11 cellular contexts compared by ENCODE assay signal in genomic region chrX:129981207-129981553, GRCh38. TPM values are rescaled to one million over a fixed set of nuclear protein-coding genes. Genes with fewer than 3 reads are reported as not detected.
DNase-seq lines count a peak whose midpoint lies in the region; ATAC-seq and TF ChIP-seq lines count a peak whose summit lies in the region.
"Had no signal": no experiment of that assay in that cellular context is flagged by ENCODE, and none has a peak within 500 bp of the region (broad histone marks: within the 10 kb centered on the region; RNA-seq: fewer than 3 reads in every experiment).

No MANE protein-coding gene starts in this region.

- ATAC-seq in CD4-positive, CD25-positive, alpha-beta regulatory T cell (ENCODE audit: low read depth in 2 of 2): no peak

- no peaks in the 10 kb centered on the region for H3K9me3 Mint-ChIP-seq in CD4-positive, CD25-positive, alpha-beta regulatory T cell
- no peaks in the 10 kb centered on the region for H3K9me3 Mint-ChIP-seq in neural progenitor cell
- H3K9me3 Mint-ChIP-seq: central memory CD8-positive, alpha-beta T cell had no signal

- no peaks in the 10 kb centered on the region for H3K36me3 Mint-ChIP-seq in CD4-positive, CD25-positive, alpha-beta regulatory T cell
- peaks cover 6% of the 10 kb centered on the region for H3K36me3 Mint-ChIP-seq in neural progenitor cell

- H3K9ac ChIP-seq in HUES64 (ENCODE audit: low read depth, low read length) (no peak overlapping the region), neural progenitor cell (no peak overlapping the region)

- H3F3A ChIP-seq in neural progenitor cell (ENCODE audit: low read depth): peaks cover 26% of the 10 kb centered on the region

- H3K4me1 ChIP-seq in CD4-positive, CD25-positive, alpha-beta regulatory T cell (ENCODE audit: control insufficient read depth, insufficient read depth, low read length, poor library complexity, severe bottlenecking): peaks cover 12% of the 10 kb centered on the region
- H3K4me1 ChIP-seq in HUES64 (ENCODE audit: insufficient read depth, low read length): no peaks in the 10 kb centered on the region
- H3K4me1 ChIP-seq in effector memory CD4-positive, alpha-beta T cell (ENCODE audit: control insufficient read depth, insufficient read depth, low read length, poor library complexity, severe bottlenecking): peaks cover 2% of the 10 kb centered on the region
- H3K4me1 ChIP-seq in neural progenitor cell: no peaks in the 10 kb centered on the region
- H3K4me1 ChIP-seq: left lung had no signal

- no peaks in the 10 kb centered on the region for H3K36me3 ChIP-seq in CD4-positive, CD25-positive, alpha-beta regulatory T cell (ENCODE audit: control insufficient read depth, insufficient read depth, low read length)
- H3K36me3 ChIP-seq in HUES64 (ENCODE audit: insufficient read depth, low read length) (no peaks in the 10 kb centered on the region), neural progenitor cell (no peaks in the 10 kb centered on the region)
- H3K36me3 ChIP-seq in effector memory CD4-positive, alpha-beta T cell (ENCODE audit: control insufficient read depth, insufficient read depth, low read length): no peaks in the 10 kb centered on the region
- H3K36me3 ChIP-seq: left lung had no signal

- no peaks in the 10 kb centered on the region for H3K9me3 ChIP-seq in CD4-positive, CD25-positive, alpha-beta regulatory T cell (ENCODE audit: control insufficient read depth in 2 of 2, low read length in 2 of 2)
- H3K9me3 ChIP-seq in HUES64 (ENCODE audit: insufficient read depth, low read depth, low read length): no peaks in the 10 kb centered on the region
- no peaks in the 10 kb centered on the region for H3K9me3 ChIP-seq in effector memory CD4-positive, alpha-beta T cell (ENCODE audit: control insufficient read depth, low read length)
- H3K9me3 ChIP-seq in neural progenitor cell (ENCODE audit: low read depth): no peaks in the 10 kb centered on the region
- H3K9me3 ChIP-seq: left lung had no signal

- no peaks in the 10 kb centered on the region for H3K27me3 ChIP-seq in CD4-positive, CD25-positive, alpha-beta regulatory T cell (ENCODE audit: control insufficient read depth, insufficient read depth, low read length)
- H3K27me3 ChIP-seq in HUES64 (ENCODE audit: insufficient read depth, low read length): peaks cover 74% of the 10 kb centered on the region
- H3K27me3 ChIP-seq in effector memory CD4-positive, alpha-beta T cell (replicated peaks; ENCODE audit: control insufficient read depth, insufficient read depth, low read length, poor library complexity, severe bottlenecking): no peaks in the 10 kb centered on the region
- H3K27me3 ChIP-seq in neural progenitor cell: peaks cover 16% of the 10 kb centered on the region
- H3K27me3 ChIP-seq: left lung had no signal

- no peak overlapping the region for H2AFZ ChIP-seq in neural progenitor cell (replicated peaks)

- H4K20me1 ChIP-seq in neural progenitor cell (ENCODE audit: low read depth): peaks cover 20% of the 10 kb centered on the region

- H3K4me3 ChIP-seq in CD4-positive, CD25-positive, alpha-beta regulatory T cell (ENCODE audit: low read depth, low read length): peak overlapping the region; percentile 65
- peak overlapping the region; percentile 53 for H3K4me3 ChIP-seq in HUES64 (ENCODE audit: low read length)
- H3K4me3 ChIP-seq in effector memory CD4-positive, alpha-beta T cell (ENCODE audit: insufficient read depth, low read depth, low read length, poor library complexity, severe bottlenecking): peak overlapping the region; percentile 60
- H3K4me3 ChIP-seq in neural progenitor cell: no peak overlapping the region

- peak overlapping the region in 1 of 3 donors; percentile 7 for H3K27ac Mint-ChIP-seq in CD4-positive, CD25-positive, alpha-beta regulatory T cell
- H3K27ac Mint-ChIP-seq in neural progenitor cell: peak overlapping the region; percentile 79

- no peak overlapping the region for H3K4me3 Mint-ChIP-seq in CD4-positive, CD25-positive, alpha-beta regulatory T cell
- H3K4me3 Mint-ChIP-seq in neural progenitor cell: no peak overlapping the region
- H3K4me3 Mint-ChIP-seq: central memory CD8-positive, alpha-beta T cell had no signal

- no peak for DNase-seq in CD4-positive, CD25-positive, alpha-beta regulatory T cell
- no peak for DNase-seq in effector memory CD4-positive, alpha-beta T cell
- DNase-seq in neural progenitor cell (ENCODE audit: low spot score) (no peak), NCI-H446 treated with DMSO at 0.1 percent for 48 hours (lab: John Stamatoyannopoulos, UW) (no peak), NCI-H2081 treated with DMSO at 0.1 percent for 48 hours (lab: John Stamatoyannopoulos, UW) (no peak), GM03348 (ENCODE audit: low spot score) (no peak)
- DNase-seq in activated CD4-positive, alpha-beta T cell treated with anti-CD3 and anti-CD28 coated beads, Interleukin-2, amount 50 U/mL, for 4 hours: no peak

- 0% methylated on average over 3 of the region's 17 CpGs for WGBS in HUES64

- H3K4me1 Mint-ChIP-seq in CD4-positive, CD25-positive, alpha-beta regulatory T cell: peaks cover 0 to 31% (median 9%) of the 10 kb centered on the region in 4 donors
- peaks cover 20% of the 10 kb centered on the region for H3K4me1 Mint-ChIP-seq in neural progenitor cell

- peaks cover 23% of the 10 kb centered on the region for H3K27me3 Mint-ChIP-seq in CD4-positive, CD25-positive, alpha-beta regulatory T cell
- H3K27me3 Mint-ChIP-seq in neural progenitor cell (ENCODE audit: insufficient read depth, low read depth): peaks cover 9% of the 10 kb centered on the region
- H3K27me3 Mint-ChIP-seq: central memory CD8-positive, alpha-beta T cell had no signal

- H3K4me2 ChIP-seq in neural progenitor cell: peak overlapping the region; percentile 90

- no peak for TF ChIP-seq CTCF in neural progenitor cell (IDR thresholded peaks at IDR 0.05)

- H3K27ac ChIP-seq in CD4-positive, CD25-positive, alpha-beta regulatory T cell (ENCODE audit: insufficient read depth, low read length, poor library complexity, severe bottlenecking): no peak overlapping the region
- H3K27ac ChIP-seq in HUES64 (ENCODE audit: low read depth, low read length) (no peak overlapping the region), neural progenitor cell (no peak overlapping the region)
- no peak overlapping the region for H3K27ac ChIP-seq in effector memory CD4-positive, alpha-beta T cell (ENCODE audit: insufficient read depth, low read length, poor library complexity, severe bottlenecking)
- H3K27ac ChIP-seq: HL-60, left lung had no signal

- peaks cover 21% of the 10 kb centered on the region for H3K79me2 ChIP-seq in neural progenitor cell (ENCODE audit: low read depth)

RNA-seq across cellular contexts. Expression of gene BCORL1, which starts 1.3 kb away (rescaled TPM):
- 5.5 TPM for total RNA-seq in CD4-positive, CD25-positive, alpha-beta regulatory T cell
- polyA plus RNA-seq in CD4-positive, CD25-positive, alpha-beta regulatory T cell: 1 to 10 TPM in 2 of 4 donors, under 1 TPM in 2; 0.13 to 2.0 (median 1.0) TPM
- 4.1 TPM for polyA plus RNA-seq in HUES64 (2013, experiment 1 of 2)
- 7.0 TPM for polyA plus RNA-seq in HUES64 (2013, experiment 2 of 2)
- 5.1 and 6.5 TPM in 2 replicates for total RNA-seq in neural progenitor cell (ENCODE audit: low replicate concordance)
